ENCODE assay signal across 8 cellular contexts in genomic region chr16:27374794-27375499, GRCh38. TPM values are rescaled to one million over a fixed set of nuclear protein-coding genes. Genes with fewer than 3 reads are reported as not detected.
DNase-seq lines count a peak whose midpoint lies in the region; ATAC-seq and TF ChIP-seq lines count a peak whose summit lies in the region.

No MANE protein-coding gene starts in this region.

- no peaks in the 10 kb centered on the region for H3K4me1 ChIP-seq in neural progenitor cell

- TF ChIP-seq POLR2A in GM18505 (IDR thresholded peaks at IDR 0.05; ENCODE audit: borderline replicate concordance, extremely low read depth, insufficient read depth, insufficient read length): peak; percentile 83

- H3F3A ChIP-seq in neural progenitor cell (ENCODE audit: low read depth): no peaks in the 10 kb centered on the region

- H3K27ac ChIP-seq in neural progenitor cell: no peak overlapping the region

- peaks cover 4% of the 10 kb centered on the region for H3K4me1 Mint-ChIP-seq in neural progenitor cell

- H3K9ac ChIP-seq in neural progenitor cell: no peak overlapping the region

- no peak overlapping the region for H3K27ac Mint-ChIP-seq in neural progenitor cell

- peak overlapping the region; percentile 82 for H2AFZ ChIP-seq in neural progenitor cell (replicated peaks)

- DNase-seq in Ammon's horn (ENCODE audit: low spot score) (peak; percentile 58), NCI-H748 treated with DMSO at 0.1 percent for 48 hours (lab: John Stamatoyannopoulos, UW) (peak; percentile 12), activated T-cell treated with anti-CD3 and anti-CD28 coated beads for 24 hours (ENCODE audit: low read depth) (peak; percentile 44), fibroblast of villous mesenchyme (ENCODE audit: low read depth) (peak; percentile 78), neural progenitor cell (ENCODE audit: low spot score) (peak; percentile 85)

- peak; percentile 47 for ATAC-seq in GM18505 (IDR thresholded peaks at IDR 0.05; ENCODE audit: unreplicated experiment)
- peak; percentile 41 for ATAC-seq in HG03103 (IDR thresholded peaks at IDR 0.05; ENCODE audit: low read depth, unreplicated experiment)
- no peak for ATAC-seq in GM19467 (IDR thresholded peaks at IDR 0.05; ENCODE audit: unreplicated experiment)

- no peaks in the 10 kb centered on the region for H3K36me3 ChIP-seq in neural progenitor cell

- peak; percentile 70 for TF ChIP-seq CTCF in fibroblast of villous mesenchyme (IDR thresholded peaks at IDR 0.05; ENCODE audit: insufficient read depth, low read depth, low read length)
- TF ChIP-seq CTCF in neural progenitor cell (IDR thresholded peaks at IDR 0.05): peak; percentile 69

- no peaks in the 10 kb centered on the region for H3K9me3 ChIP-seq in neural progenitor cell (ENCODE audit: low read depth)

- H3K9me3 Mint-ChIP-seq in neural progenitor cell: peaks cover under 1% of the 10 kb centered on the region

- H3K27me3 Mint-ChIP-seq in neural progenitor cell (ENCODE audit: insufficient read depth, low read depth): peaks cover 2% of the 10 kb centered on the region

- H3K79me2 ChIP-seq in neural progenitor cell (ENCODE audit: low read depth): no peaks in the 10 kb centered on the region

- H3K27me3 ChIP-seq in neural progenitor cell: no peaks in the 10 kb centered on the region

- no peak overlapping the region for H3K4me3 ChIP-seq in fibroblast of villous mesenchyme (ENCODE audit: low read depth, low read length)
- H3K4me3 ChIP-seq in neural progenitor cell: no peak overlapping the region

- H3K36me3 Mint-ChIP-seq in neural progenitor cell: no peaks in the 10 kb centered on the region

- no peak overlapping the region for H3K4me3 Mint-ChIP-seq in neural progenitor cell

- no peaks in the 10 kb centered on the region for H4K20me1 ChIP-seq in neural progenitor cell (ENCODE audit: low read depth)

- no peak overlapping the region for H3K4me2 ChIP-seq in neural progenitor cell

RNA-seq across cellular contexts. Expression of gene IL21R, which starts 27.0 kb away (rescaled TPM):
- 0.43 and 1.9 TPM in 2 replicates for total RNA-seq in fibroblast of villous mesenchyme
- 0.53 TPM in 1 of 2 replicates, not detected in the other for total RNA-seq in neural progenitor cell (ENCODE audit: low replicate concordance)

Comparison
In these comparisons a context has a peak if more than half of its experiments do, and no peak if none do; other contexts are left out.
1. DNase-seq: peak in every context shown above with its lines; median percentile 85 in neural progenitor cell; 78 in fibroblast of villous mesenchyme; 58 in Ammon's horn; 44 in activated T-cell treated with anti-CD3 and anti-CD28 coated beads for 24 hours; 12 in NCI-H748 treated with DMSO at 0.1 percent for 48 hours.